27 cellular contexts compared by ENCODE assay signal in the genomic region with DNA sequence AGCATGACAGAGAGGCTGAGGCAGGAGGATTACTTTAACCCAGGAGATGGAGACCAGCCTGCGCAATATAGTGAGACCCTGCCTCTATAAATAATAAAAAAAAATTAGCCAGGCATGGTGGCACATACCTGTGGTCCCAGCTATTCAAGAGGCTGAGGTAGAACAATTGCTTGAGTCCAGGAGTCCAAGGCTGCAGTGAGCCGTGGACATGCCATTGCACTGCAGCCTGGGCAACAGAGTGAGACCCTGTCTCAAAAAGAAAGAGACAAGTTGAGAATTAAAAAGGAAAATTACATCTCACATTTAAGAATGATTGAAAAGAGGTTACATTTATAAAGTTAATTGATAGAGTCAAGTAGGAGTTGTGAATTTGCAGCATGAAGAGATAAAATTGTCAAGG.
"Had no signal": no experiment of that assay in that cellular context is flagged by ENCODE, and none has a peak within 500 bp of the region (broad histone marks: within the 10 kb centered on the region; RNA-seq: fewer than 3 reads in every experiment).

No MANE protein-coding gene starts in this region.

- H3K4me3 ChIP-seq: ascending aorta, esophagus squamous epithelium, left lung, lower lobe of right lung, psoas muscle, right atrium auricular region, stomach, tibial artery, upper lobe of right lung had no signal

- H3K27ac ChIP-seq: ascending aorta, brain microvascular endothelial cell, esophagus squamous epithelium, left lung, lower lobe of right lung, parathyroid adenoma, psoas muscle, right atrium auricular region, stomach, tibial artery, upper lobe of right lung, VCaP had no signal

- H3K27ac Mint-ChIP-seq: activated naive CD4-positive, alpha-beta T cell treated with anti-CD3 and anti-CD28 coated beads, Interleukin-2, amount 10 ng/mL, durations not matched to agents 7 days and 5 days; activated naive CD8-positive, alpha-beta T cell treated with anti-CD3 and anti-CD28 coated beads, Interleukin-2, amount 10 ng/mL, durations not matched to agents 7 days and 5 days; activated T-cell treated with anti-CD3 and anti-CD28 coated beads, Interleukin-2, amount 50 U/mL, for 24 hours; naive B cell; stimulated activated naive B cell treated with anti-CD40 and anti-IgM and Interleukin-4, amounts not matched to agents 10 μg/mL and 1 μg/mL and 100 μg/mL, for 72 hours had no signal

- H3K9ac ChIP-seq: parathyroid adenoma had no signal

- DNase-seq: activated CD4-positive, alpha-beta T cell treated with anti-CD3 and anti-CD28 coated beads for 4 hours; activated CD4-positive, alpha-beta T cell treated with anti-CD3 and anti-CD28 coated beads, Interleukin-2, amount 50 U/mL, for 4 hours; activated CD8-positive, alpha-beta memory T cell treated with anti-CD3 and anti-CD28 coated beads, Interleukin-2, amount 50 U/mL, for 48 hours; activated gamma-delta T cell; activated naive CD4-positive, alpha-beta T cell treated with anti-CD3 and anti-CD28 coated beads, Interleukin-2, amount 10 ng/mL, durations not matched to agents 7 days and 5 days; activated naive CD8-positive, alpha-beta T cell treated with anti-CD3 and anti-CD28 coated beads, Interleukin-2, amount 10 ng/mL, durations not matched to agents 7 days and 5 days; activated T-cell treated with anti-CD3 and anti-CD28 coated beads, Interleukin-2, amount 50 U/mL, for 24 hours; brain microvascular endothelial cell; esophagus squamous epithelium; left lung; lower lobe of right lung; mesendoderm; naive B cell; psoas muscle; stimulated activated CD4-positive, alpha-beta T cell treated with anti-CD3 and anti-CD28 coated beads, Interleukin-15, amount 100 ng/mL, for 24 hours; stimulated activated CD4-positive, alpha-beta T cell treated with anti-CD3 and anti-CD28 coated beads, Interleukin-2, amount 100 ng/mL, for 24 hours; stimulated activated naive B cell treated with anti-CD40 and anti-IgM and Interleukin-4, amounts not matched to agents 10 μg/mL and 1 μg/mL and 100 μg/mL, for 72 hours; stomach; T-helper 1 cell; tibial artery; upper lobe of right lung had no signal

- H3K79me2 ChIP-seq: parathyroid adenoma had no signal

- H3K36me3 Mint-ChIP-seq: activated naive CD4-positive, alpha-beta T cell treated with anti-CD3 and anti-CD28 coated beads, Interleukin-2, amount 10 ng/mL, durations not matched to agents 7 days and 5 days; activated naive CD8-positive, alpha-beta T cell treated with anti-CD3 and anti-CD28 coated beads, Interleukin-2, amount 10 ng/mL, durations not matched to agents 7 days and 5 days; naive B cell; stimulated activated naive B cell treated with anti-CD40 and anti-IgM and Interleukin-4, amounts not matched to agents 10 μg/mL and 1 μg/mL and 100 μg/mL, for 72 hours had no signal

- H2AFZ ChIP-seq: parathyroid adenoma had no signal

- H3K9me3 Mint-ChIP-seq: activated naive CD4-positive, alpha-beta T cell treated with anti-CD3 and anti-CD28 coated beads, Interleukin-2, amount 10 ng/mL, durations not matched to agents 7 days and 5 days; activated naive CD8-positive, alpha-beta T cell treated with anti-CD3 and anti-CD28 coated beads, Interleukin-2, amount 10 ng/mL, durations not matched to agents 7 days and 5 days; activated T-cell treated with anti-CD3 and anti-CD28 coated beads, Interleukin-2, amount 50 U/mL, for 24 hours; naive B cell; stimulated activated naive B cell treated with anti-CD40 and anti-IgM and Interleukin-4, amounts not matched to agents 10 μg/mL and 1 μg/mL and 100 μg/mL, for 72 hours had no signal

- H3K36me3 ChIP-seq: ascending aorta, brain microvascular endothelial cell, esophagus squamous epithelium, left lung, lower lobe of right lung, right atrium auricular region, stomach, tibial artery, upper lobe of right lung had no signal

- H3K27me3 Mint-ChIP-seq: activated naive CD8-positive, alpha-beta T cell treated with anti-CD3 and anti-CD28 coated beads, Interleukin-2, amount 10 ng/mL, durations not matched to agents 7 days and 5 days; activated T-cell treated with anti-CD3 and anti-CD28 coated beads, Interleukin-2, amount 50 U/mL, for 24 hours; stimulated activated naive B cell treated with anti-CD40 and anti-IgM and Interleukin-4, amounts not matched to agents 10 μg/mL and 1 μg/mL and 100 μg/mL, for 72 hours had no signal

- H3K9me3 ChIP-seq: ascending aorta, esophagus squamous epithelium, left lung, lower lobe of right lung, psoas muscle, right atrium auricular region, stomach, tibial artery, upper lobe of right lung had no signal

- H3K27me3 ChIP-seq: ascending aorta, brain microvascular endothelial cell, esophagus squamous epithelium, left lung, right atrium auricular region, stomach, tibial artery, upper lobe of right lung had no signal

- H3K4me1 Mint-ChIP-seq: activated naive CD8-positive, alpha-beta T cell treated with anti-CD3 and anti-CD28 coated beads, Interleukin-2, amount 10 ng/mL, durations not matched to agents 7 days and 5 days had no signal

- H3K4me3 Mint-ChIP-seq: activated naive CD4-positive, alpha-beta T cell treated with anti-CD3 and anti-CD28 coated beads, Interleukin-2, amount 10 ng/mL, durations not matched to agents 7 days and 5 days; activated naive CD8-positive, alpha-beta T cell treated with anti-CD3 and anti-CD28 coated beads, Interleukin-2, amount 10 ng/mL, durations not matched to agents 7 days and 5 days; activated T-cell treated with anti-CD3 and anti-CD28 coated beads, Interleukin-2, amount 50 U/mL, for 24 hours; naive B cell; stimulated activated naive B cell treated with anti-CD40 and anti-IgM and Interleukin-4, amounts not matched to agents 10 μg/mL and 1 μg/mL and 100 μg/mL, for 72 hours had no signal

- H3K4me1 ChIP-seq: parathyroid adenoma had no signal

- FAIRE-seq: frontal cortex, TTC549 had no signal
